ENCODE assay signal across 36 cellular contexts in genomic region chr20:23066772-23067171, GRCh38. TPM values are rescaled to one million over a fixed set of nuclear protein-coding genes. Genes with fewer than 3 reads are reported as not detected.
"Had no signal": no experiment of that assay in that cellular context is flagged by ENCODE, and none has a peak within 500 bp of the region (broad histone marks: within the 10 kb centered on the region; RNA-seq: fewer than 3 reads in every experiment).

No MANE protein-coding gene starts in this region.

- H3K27me3 Mint-ChIP-seq: stimulated activated memory B cell treated with anti-CD40 and anti-IgM and Interleukin-4, amounts not matched to agents 10 μg/mL and 1 μg/mL and 100 μg/mL, for 72 hours; stimulated activated naive CD8-positive, alpha-beta T cell treated with anti-CD3 and anti-CD28 coated beads, Interleukin-15, amount 100 ng/mL, for 72 hours had no signal

- H3K4me1 Mint-ChIP-seq: natural killer cell; stimulated activated memory B cell treated with anti-CD40 and anti-IgM and Interleukin-4, amounts not matched to agents 10 μg/mL and 1 μg/mL and 100 μg/mL, for 72 hours; stimulated activated naive CD8-positive, alpha-beta T cell treated with anti-CD3 and anti-CD28 coated beads, Interleukin-15, amount 100 ng/mL, for 72 hours had no signal

- H3K36me3 Mint-ChIP-seq: natural killer cell; neural progenitor cell; stimulated activated memory B cell treated with anti-CD40 and anti-IgM and Interleukin-4, amounts not matched to agents 10 μg/mL and 1 μg/mL and 100 μg/mL, for 72 hours; type B pancreatic cell had no signal

- H3K9ac ChIP-seq: neural progenitor cell, parathyroid adenoma had no signal

- DNase-seq: natural killer cell; occipital lobe; ovary; posterior cingulate gyrus; psoas muscle; right cardiac atrium; spleen; stimulated activated CD4-positive, alpha-beta T cell treated with anti-CD3 and anti-CD28 coated beads, Interleukin-12 subunit alpha, Interleukin-12 subunit beta, amount 100 ng/mL, for 4 hours; stimulated activated CD4-positive, alpha-beta T cell treated with anti-CD3 and anti-CD28 coated beads, Interleukin-1b, Interleukin-23, amount 100 ng/mL, for 48 hours; stimulated activated CD4-positive, alpha-beta T cell treated with anti-CD3 and anti-CD28 coated beads, Interleukin-4, amount 100 ng/mL, for 1 hour; stimulated activated CD4-positive, alpha-beta T cell treated with anti-CD3 and anti-CD28 coated beads, Interleukin-4, amount 100 ng/mL, for 4 hours; stimulated activated CD8-positive, alpha-beta memory T cell treated with anti-CD3 and anti-CD28 coated beads, Interleukin-4, amount 100 ng/mL, for 48 hours; stimulated activated naive CD4-positive, alpha-beta T cell; stimulated activated naive CD8-positive, alpha-beta T cell treated with anti-CD3 and anti-CD28 coated beads, Interleukin-15, amount 100 ng/mL, for 72 hours; stimulated activated naive CD8-positive, alpha-beta T cell treated with anti-CD3 and anti-CD28 coated beads, Interleukin-15, Interleukin-2, amounts not matched to agents 100 U/mL and 50 U/mL, for 24 hours; substantia nigra; testis; tibial artery; transverse colon; upper lobe of right lung; uterus had no signal

- H3K27me3 ChIP-seq: neural progenitor cell, ovary, spleen, suprapubic skin, testis, tibial artery, transverse colon, upper lobe of right lung, uterus had no signal

- H3K4me3 ChIP-seq: neural progenitor cell, ovary, psoas muscle, skin epidermis, smooth muscle cell, spleen, suprapubic skin, testis, tibial artery, transverse colon, upper lobe of right lung, uterus had no signal

- H3K9me3 Mint-ChIP-seq: natural killer cell; nephron; neural progenitor cell; stimulated activated naive CD8-positive, alpha-beta T cell treated with anti-CD3 and anti-CD28 coated beads, Interleukin-15, amount 100 ng/mL, for 72 hours; type B pancreatic cell had no signal

- H3K4me2 ChIP-seq: neural progenitor cell, smooth muscle cell had no signal

- ATAC-seq: natural killer cell; psoas muscle; right cardiac atrium; sciatic nerve; stimulated activated memory B cell treated with anti-CD40 and anti-IgM and Interleukin-4, amounts not matched to agents 10 μg/mL and 1 μg/mL and 100 μg/mL, for 72 hours; stimulated activated naive CD8-positive, alpha-beta T cell treated with anti-CD3 and anti-CD28 coated beads, Interleukin-15, amount 100 ng/mL, for 72 hours; stimulated activated naive CD8-positive, alpha-beta T cell treated with anti-CD3 and anti-CD28 coated beads, Interleukin-15, Interleukin-2, amounts not matched to agents 100 U/mL and 50 U/mL, for 24 hours; upper lobe of right lung had no signal

- H3K4me3 Mint-ChIP-seq: natural killer cell; nephron; neural progenitor cell; stimulated activated memory B cell treated with anti-CD40 and anti-IgM and Interleukin-4, amounts not matched to agents 10 μg/mL and 1 μg/mL and 100 μg/mL, for 72 hours; stimulated activated naive CD8-positive, alpha-beta T cell treated with anti-CD3 and anti-CD28 coated beads, Interleukin-15, amount 100 ng/mL, for 72 hours; type B pancreatic cell had no signal

- H3K36me3 ChIP-seq: neural progenitor cell, ovary, spleen, suprapubic skin, tibial artery, transverse colon, upper lobe of right lung, uterus had no signal

- H3K27ac ChIP-seq: neural progenitor cell, ovary, parathyroid adenoma, psoas muscle, skin epidermis, spleen, suprapubic skin, testis, tibial artery, transverse colon, upper lobe of right lung, uterus had no signal

- H3K79me2 ChIP-seq: parathyroid adenoma had no signal

- H3K27ac Mint-ChIP-seq: natural killer cell; nephron; neural progenitor cell; progenitor cell of endocrine pancreas; stimulated activated memory B cell treated with anti-CD40 and anti-IgM and Interleukin-4, amounts not matched to agents 10 μg/mL and 1 μg/mL and 100 μg/mL, for 72 hours; stimulated activated naive CD8-positive, alpha-beta T cell treated with anti-CD3 and anti-CD28 coated beads, Interleukin-15, amount 100 ng/mL, for 72 hours; type B pancreatic cell had no signal

- H2AFZ ChIP-seq: neural progenitor cell, parathyroid adenoma had no signal

- H3K4me1 ChIP-seq: parathyroid adenoma, uterus had no signal

- H3K9me3 ChIP-seq: ovary, psoas muscle, spleen, suprapubic skin, testis, tibial artery, transverse colon, upper lobe of right lung, uterus had no signal

RNA-seq across cellular contexts. Expression of gene THBD, which starts 17.3 kb away (rescaled TPM):
- polyA plus RNA-seq: neural cell had no signal

RNA-seq across cellular contexts. Expression of gene CD93, which starts 19.4 kb away (rescaled TPM):
- total RNA-seq: osteoblast, progenitor cell of endocrine pancreas, smooth muscle cell had no signal
- polyA plus RNA-seq: neural cell, smooth muscle cell had no signal

RNA-seq across cellular contexts. Expression of gene SSTR4, which starts 31.7 kb away (rescaled TPM):
- total RNA-seq: natural killer cell, occipital lobe, osteoblast, progenitor cell of endocrine pancreas, psoas muscle, renal cortical epithelial cell, right cardiac atrium, sciatic nerve, smooth muscle cell, spleen, suprapubic skin, transverse colon, upper lobe of right lung, urinary bladder, uterus had no signal
- polyA plus RNA-seq: neural cell, ovary, psoas muscle, right cardiac atrium, smooth muscle cell, spleen, thymus had no signal
